In genomic region chr5:159206818-159207217, GRCh38 we compare ENCODE assay signal across 8 cellular contexts. TPM values are rescaled to one million over a fixed set of nuclear protein-coding genes. Genes with fewer than 3 reads are reported as not detected.
DNase-seq lines count a peak whose midpoint lies in the region; ATAC-seq and TF ChIP-seq lines count a peak whose summit lies in the region.

No MANE protein-coding gene starts in this region.

- H3K27ac ChIP-seq in SJSA1 (peak overlapping the region; percentile 89), epithelial cell of prostate (peak overlapping the region; percentile 96)

- TF ChIP-seq CTCF in GM12875 (IDR thresholded peaks at IDR 0.05; ENCODE audit: borderline replicate concordance, insufficient read depth, low read depth, low read length) (no peak), retinal pigment epithelial cell (conservative IDR thresholded peaks at IDR 0.05; ENCODE audit: low read depth, low read length) (no peak)

- no peaks in the 10 kb centered on the region for H3K9me3 ChIP-seq in SJSA1 (replicated peaks)

- H3K4me3 ChIP-seq in GM12875 (ENCODE audit: low read depth, low read length): peak overlapping the region; percentile 33
- H3K4me3 ChIP-seq in SJSA1: peak overlapping the region; percentile 88
- H3K4me3 ChIP-seq in retinal pigment epithelial cell (ENCODE audit: low read length): peak overlapping the region; percentile 83

- no peaks in the 10 kb centered on the region for H3K27me3 ChIP-seq in SJSA1 (replicated peaks)

- DNase-seq in SJSA1 (ENCODE audit: low read depth in 1 of 2, low spot score in 2 of 2): no peak
- no peak for DNase-seq in epithelial cell of prostate (ENCODE audit: low read depth, low spot score)
- DNase-seq in retinal pigment epithelial cell (ENCODE audit: low read depth): no peak
- no peak for DNase-seq in activated effector memory CD4-positive, alpha-beta T cell treated with anti-CD3 and anti-CD28 coated beads, Interleukin-2, amount 50 U/mL, for 16 hours
- DNase-seq in islet precursor cell: no peak
- DNase-seq in NCI-H446 (lab: John Stamatoyannopoulos, UW): no peak

- no peak for ATAC-seq in GM21360 (IDR thresholded peaks at IDR 0.05; ENCODE audit: unreplicated experiment)

- peaks cover 33% of the 10 kb centered on the region for H3K4me1 ChIP-seq in SJSA1 (replicated peaks)

- H3K36me3 ChIP-seq in SJSA1: peaks cover 27% of the 10 kb centered on the region

RNA-seq across cellular contexts. Expression of gene RNF145, which starts 2.5 kb away (rescaled TPM):
- total RNA-seq in SJSA1 (2014; rRNA removed; shearing (Covaris generic)): 141 TPM in 2 replicates

RNA-seq across cellular contexts. Expression of gene UBLCP1, which starts 56.3 kb away (rescaled TPM):
- 87.0 and 93.9 TPM in 2 replicates for total RNA-seq in SJSA1 (2014; rRNA removed; shearing (Covaris generic))

Comparison
In these comparisons a context has a peak if more than half of its experiments do, and no peak if none do; other contexts are left out.
1. H3K4me3 ChIP-seq: peak in every context shown above with its lines; median percentile 88 in SJSA1; 83 in retinal pigment epithelial cell; 33 in GM12875.